In genomic region chr15:84638103-84638502, GRCh38 we compare ENCODE assay signal across 9 cellular contexts. TPM values are rescaled to one million over a fixed set of nuclear protein-coding genes. Genes with fewer than 3 reads are reported as not detected.
A peak's percentile ranks its signal among the peaks of the same experiment; 100 is the strongest.
DNase-seq lines count a peak whose midpoint lies in the region; ATAC-seq and TF ChIP-seq lines count a peak whose summit lies in the region.
"Had no signal": no experiment of that assay in that cellular context is flagged by ENCODE, and none has a peak within 500 bp of the region (broad histone marks: within the 10 kb centered on the region; RNA-seq: fewer than 3 reads in every experiment).

No MANE protein-coding gene starts in this region.

- H3K79me2 ChIP-seq in OCI-LY3 (ENCODE audit: low read length), result no peaks in the 10 kb centered on the region; the same call in 1 of the 2 replicates

- TF ChIP-seq CTCF in OCI-LY3 (IDR thresholded peaks at IDR 0.05; ENCODE audit: low read depth, low read length), result peak; percentile 36
- TF ChIP-seq CTCF in osteocyte (IDR thresholded peaks at IDR 0.05), result no peak

- H3K4me2 ChIP-seq in OCI-LY3 (ENCODE audit: low read length), result no peak overlapping the region
- H3K4me2 ChIP-seq: BLaER1 had no signal

- 0 out of 2 replicates have a peak, but pooled peaks cover 6% of the 10 kb centered on the region for H4K20me1 ChIP-seq in OCI-LY3 (ENCODE audit: insufficient read depth, low read length)

- H3K9ac ChIP-seq in OCI-LY3 (ENCODE audit: low read length), result no peak overlapping the region
- H3K9ac ChIP-seq: BLaER1 had no signal

- ATAC-seq in central memory CD8-positive, alpha-beta T cell (replicated peaks; ENCODE audit: extremely low read depth, poor library complexity, severe bottlenecking), result no peak

- H3K27me3 ChIP-seq in OCI-LY3 (ENCODE audit: low read depth, low read length), result no peaks in the 10 kb centered on the region
- H3K27me3 ChIP-seq: BLaER1 had no signal

- no peaks in the 10 kb centered on the region for H3K9me3 ChIP-seq in OCI-LY3 (ENCODE audit: insufficient read depth, low read length)
- H3K9me3 ChIP-seq: BLaER1 had no signal

- H3K4me3 Mint-ChIP-seq in T-helper 1 cell treated with Interleukin-12 subunit alpha and Interleukin-12 subunit beta and Interleukin-4 antibody, amounts not matched to agents 30 μg/mL and 1 μg/mL, for 36 hours, result peak overlapping the region; percentile 26
- no peak overlapping the region for H3K4me3 Mint-ChIP-seq in central memory CD8-positive, alpha-beta T cell
- no peak overlapping the region for H3K4me3 Mint-ChIP-seq in osteocyte (ENCODE audit: unreplicated experiment)

- H3K27me3 Mint-ChIP-seq in T-helper 1 cell treated with Interleukin-12 subunit alpha and Interleukin-12 subunit beta and Interleukin-4 antibody, amounts not matched to agents 30 μg/mL and 1 μg/mL, for 36 hours (ENCODE audit: low read depth), result no peaks in the 10 kb centered on the region
- H3K27me3 Mint-ChIP-seq in central memory CD8-positive, alpha-beta T cell, result no peaks in the 10 kb centered on the region
- no peaks in the 10 kb centered on the region for H3K27me3 Mint-ChIP-seq in osteocyte (ENCODE audit: unreplicated experiment)

- H3K9me3 Mint-ChIP-seq in T-helper 1 cell treated with Interleukin-12 subunit alpha and Interleukin-12 subunit beta and Interleukin-4 antibody, amounts not matched to agents 30 μg/mL and 1 μg/mL, for 36 hours, result no peaks in the 10 kb centered on the region
- H3K9me3 Mint-ChIP-seq in central memory CD8-positive, alpha-beta T cell, result no peaks in the 10 kb centered on the region
- H3K9me3 Mint-ChIP-seq in osteocyte (ENCODE audit: unreplicated experiment), result no peaks in the 10 kb centered on the region

- no peak overlapping the region for H3K4me3 ChIP-seq in OCI-LY3 (ENCODE audit: low read length)
- H3K4me3 ChIP-seq: BLaER1 had no signal

- no peak overlapping the region for H3K27ac ChIP-seq in OCI-LY3 (ENCODE audit: low read length)
- H3K27ac ChIP-seq: BLaER1 had no signal

- no peak for DNase-seq in T-helper 1 cell
- DNase-seq in central memory CD8-positive, alpha-beta T cell (ENCODE audit: low spot score in 2 of 2), result no peak
- DNase-seq in osteocyte (ENCODE audit: extremely low spot score, unreplicated experiment), result no peak
- DNase-seq in ecto neural progenitor cell (ENCODE audit: low spot score), result no peak
- DNase-seq in NCI-H446 treated with DMSO at 0.1 percent for 48 hours (lab: John Stamatoyannopoulos, UW), result no peak
- DNase-seq in NCI-H1048 (lab: John Stamatoyannopoulos, UW), result no peak

- peaks cover 45% of the 10 kb centered on the region for H3K36me3 ChIP-seq in OCI-LY3 (replicated peaks; ENCODE audit: low read depth, low read length)

- peaks cover 21% of the 10 kb centered on the region for H3K4me1 Mint-ChIP-seq in T-helper 1 cell treated with Interleukin-12 subunit alpha and Interleukin-12 subunit beta and Interleukin-4 antibody, amounts not matched to agents 30 μg/mL and 1 μg/mL, for 36 hours (ENCODE audit: low read depth)
- peaks cover 24% of the 10 kb centered on the region for H3K4me1 Mint-ChIP-seq in central memory CD8-positive, alpha-beta T cell
- peaks cover 16% of the 10 kb centered on the region for H3K4me1 Mint-ChIP-seq in osteocyte (ENCODE audit: unreplicated experiment)

- H3K4me1 ChIP-seq in OCI-LY3 (ENCODE audit: low read length), result peaks cover 4% of the 10 kb centered on the region; the same call in 1 of the 2 replicates

- H3K27ac Mint-ChIP-seq in T-helper 1 cell treated with Interleukin-12 subunit alpha and Interleukin-12 subunit beta and Interleukin-4 antibody, amounts not matched to agents 30 μg/mL and 1 μg/mL, for 36 hours, result peak overlapping the region; percentile 46
- peak overlapping the region; percentile 10 for H3K27ac Mint-ChIP-seq in central memory CD8-positive, alpha-beta T cell (ENCODE audit: low read depth)
- H3K27ac Mint-ChIP-seq in osteocyte (ENCODE audit: unreplicated experiment), result peak overlapping the region; percentile 18

- H2AFZ ChIP-seq in OCI-LY3 (ENCODE audit: low read depth, low read length), result no peak overlapping the region

- H3K36me3 Mint-ChIP-seq in T-helper 1 cell treated with Interleukin-12 subunit alpha and Interleukin-12 subunit beta and Interleukin-4 antibody, amounts not matched to agents 30 μg/mL and 1 μg/mL, for 36 hours (ENCODE audit: low read depth), result peaks cover 45% of the 10 kb centered on the region
- peaks cover 59% of the 10 kb centered on the region for H3K36me3 Mint-ChIP-seq in central memory CD8-positive, alpha-beta T cell (ENCODE audit: insufficient read depth)
- peaks cover 37% of the 10 kb centered on the region for H3K36me3 Mint-ChIP-seq in osteocyte (ENCODE audit: unreplicated experiment)

RNA-seq across cellular contexts. Expression of gene WDR73, which starts 16.0 kb away (rescaled TPM):
- total RNA-seq in osteocyte, result 22.2 and 25.2 TPM in 2 replicates

RNA-seq across cellular contexts. Expression of gene NMB, which starts 19.9 kb away (rescaled TPM):
- 4.4 and 4.7 TPM in 2 replicates for total RNA-seq in osteocyte

RNA-seq across cellular contexts. Expression of gene ZSCAN2, which starts 37.3 kb away (rescaled TPM):
- total RNA-seq in osteocyte, result 20.6 and 23.8 TPM in 2 replicates
